ENCODE assay signal across 1 cellular context in genomic region chr2:66915237-66915636, GRCh38.
TF ChIP-seq lines count a peak whose summit lies in the region.

No MANE protein-coding gene starts in this region.

TF ChIP-seq in SK-N-SH, 30 proteins besides CTCF, POLR2A, EP300 and RAD21 (continued from another document):
- TF ChIP-seq NRF1 (IDR thresholded peaks at IDR 0.05; ENCODE audit: low read depth, low read length) (no peak), SIN3A (IDR thresholded peaks at IDR 0.05; ENCODE audit: borderline replicate concordance, low read depth, low read length) (no peak), USF1 (IDR thresholded peaks at IDR 0.05; ENCODE audit: borderline replicate concordance, low read depth) (no peak), RFX5 (IDR thresholded peaks at IDR 0.05; ENCODE audit: low read length) (no peak), RXRA (IDR thresholded peaks at IDR 0.05; ENCODE audit: borderline replicate concordance, low read depth) (no peak), YY1 (IDR thresholded peaks at IDR 0.05; ENCODE audit: low read depth) (no peak)
TF ChIP-seq in SK-N-SH: peak in this region for 0.
